9 cellular contexts compared by ENCODE assay signal in the genomic region with DNA sequence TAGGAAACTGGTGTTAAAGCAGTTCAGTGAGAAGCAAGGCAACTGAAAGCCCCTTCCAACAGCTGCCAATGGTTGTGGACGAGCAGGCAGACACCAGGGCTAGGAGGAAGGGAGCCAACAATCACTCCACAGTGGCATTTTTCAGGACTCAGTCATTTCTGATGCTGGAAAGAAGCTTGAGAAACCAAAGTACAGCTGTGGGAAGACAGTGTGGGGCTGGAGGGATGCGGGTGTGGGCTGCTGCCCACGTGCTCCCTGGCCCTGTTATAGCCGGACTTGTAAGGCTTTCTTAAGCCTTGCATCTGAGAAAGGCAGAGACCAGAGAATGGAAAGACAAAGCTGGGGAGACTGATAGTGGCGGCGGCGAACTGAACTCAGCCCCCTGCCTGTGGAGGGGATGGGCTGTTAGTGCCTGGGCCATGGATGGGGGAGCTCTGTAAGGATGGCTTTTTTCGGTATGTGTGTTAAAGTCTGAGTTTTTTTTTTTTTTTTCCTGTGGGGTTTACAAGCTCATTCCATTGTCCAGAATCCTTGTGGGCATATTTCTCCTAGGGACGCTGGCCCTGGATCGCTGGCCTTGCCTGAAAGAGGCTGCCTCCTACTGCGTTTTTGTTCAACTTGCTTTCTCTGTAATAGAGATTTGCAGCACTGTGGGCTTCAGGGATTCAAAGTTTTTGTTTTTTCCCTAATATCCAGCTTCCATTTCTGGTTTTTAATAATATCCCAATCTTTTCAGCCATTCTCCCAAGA.
DNase-seq lines count a peak whose midpoint lies in the region; ATAC-seq and TF ChIP-seq lines count a peak whose summit lies in the region.
"Had no signal": no experiment of that assay in that cellular context is flagged by ENCODE, and none has a peak within 500 bp of the region (broad histone marks: within the 10 kb centered on the region; RNA-seq: fewer than 3 reads in every experiment).

No MANE protein-coding gene starts in this region.

- H3K36me3 ChIP-seq in ACC112 (ENCODE audit: insufficient read depth, low read length): no peaks in the 10 kb centered on the region
- H3K36me3 ChIP-seq in mesodermal cell (ENCODE audit: control insufficient read depth, insufficient read depth, low read length): no peaks in the 10 kb centered on the region

- peaks cover 5 to 8% (median 8%) of the 10 kb centered on the region in 3 donors for H3K4me1 Mint-ChIP-seq in IgD-negative memory B cell

- H3K36me3 Mint-ChIP-seq in IgD-negative memory B cell: peaks cover 4% of the 10 kb centered on the region

- H3K27ac Mint-ChIP-seq in IgD-negative memory B cell: peak overlapping the region in 2 of 3 donors; percentile 48 to 62

- H3K4me3 ChIP-seq in ACC112 (ENCODE audit: low read depth, low read length) (no peak overlapping the region), choroid plexus epithelial cell (ENCODE audit: low read depth, low read length) (no peak overlapping the region), mesodermal cell (ENCODE audit: extremely low read depth, insufficient read depth, low read length, poor library complexity, severe bottlenecking) (no peak overlapping the region)

- H3K27ac ChIP-seq in ACC112 (ENCODE audit: low read depth, low read length) (peak overlapping the region; percentile 48), mesodermal cell (ENCODE audit: low read depth, low read length, severe bottlenecking) (peak overlapping the region; percentile 95)

- H3K27me3 Mint-ChIP-seq in IgD-negative memory B cell: no peaks in the 10 kb centered on the region

- no peak for TF ChIP-seq CTCF in choroid plexus epithelial cell (conservative IDR thresholded peaks at IDR 0.05; ENCODE audit: low read depth, low read length)

- no peaks in the 10 kb centered on the region for H3K27me3 ChIP-seq in ACC112 (ENCODE audit: insufficient read depth, low read length)

- ATAC-seq in HG02759 (IDR thresholded peaks at IDR 0.05; ENCODE audit: unreplicated experiment): no peak

- H3K4me1 ChIP-seq in ACC112 (ENCODE audit: control insufficient read depth, insufficient read depth, low read length, unreplicated experiment) (peaks cover 23% of the 10 kb centered on the region), mesodermal cell (ENCODE audit: control insufficient read depth, insufficient read depth, low read length, poor library complexity, severe bottlenecking) (peaks cover 12% of the 10 kb centered on the region)

- no peaks in the 10 kb centered on the region for H3K9me3 ChIP-seq in mesodermal cell (ENCODE audit: control insufficient read depth, low read length)

- DNase-seq in choroid plexus epithelial cell (ENCODE audit: low read depth) (peak; percentile 78), NCI-H1092 treated with DMSO at 0.1 percent for 48 hours (lab: John Stamatoyannopoulos, UW) (no peak), HUDEP-2 (lab: John Stamatoyannopoulos, UW; ENCODE audit: unreplicated experiment in 76 of 76) (no peak), mucosa of gallbladder (ENCODE audit: low spot score) (no peak)
- DNase-seq: NCI-H1417 treated with DMSO at 0.1 percent for 48 hours had no signal

- peak overlapping the region; percentile 42 for H2AFZ ChIP-seq in ACC112 (ENCODE audit: low read length, unreplicated experiment)

- H3K4me3 Mint-ChIP-seq in IgD-negative memory B cell: no peak overlapping the region

- WGBS in mesodermal cell (ENCODE audit: insufficient coverage in 2 of 2), 2 experiments: 78 to 81% methylated on average over 3 to 8 of the region's 11 CpGs

- H3K9me3 Mint-ChIP-seq in IgD-negative memory B cell: no peaks in the 10 kb centered on the region

- H3K79me2 ChIP-seq in ACC112 (ENCODE audit: control insufficient read depth, insufficient read depth, low read length, unreplicated experiment): no peaks in the 10 kb centered on the region
